11 cellular contexts compared by ENCODE assay signal in the genomic region with DNA sequence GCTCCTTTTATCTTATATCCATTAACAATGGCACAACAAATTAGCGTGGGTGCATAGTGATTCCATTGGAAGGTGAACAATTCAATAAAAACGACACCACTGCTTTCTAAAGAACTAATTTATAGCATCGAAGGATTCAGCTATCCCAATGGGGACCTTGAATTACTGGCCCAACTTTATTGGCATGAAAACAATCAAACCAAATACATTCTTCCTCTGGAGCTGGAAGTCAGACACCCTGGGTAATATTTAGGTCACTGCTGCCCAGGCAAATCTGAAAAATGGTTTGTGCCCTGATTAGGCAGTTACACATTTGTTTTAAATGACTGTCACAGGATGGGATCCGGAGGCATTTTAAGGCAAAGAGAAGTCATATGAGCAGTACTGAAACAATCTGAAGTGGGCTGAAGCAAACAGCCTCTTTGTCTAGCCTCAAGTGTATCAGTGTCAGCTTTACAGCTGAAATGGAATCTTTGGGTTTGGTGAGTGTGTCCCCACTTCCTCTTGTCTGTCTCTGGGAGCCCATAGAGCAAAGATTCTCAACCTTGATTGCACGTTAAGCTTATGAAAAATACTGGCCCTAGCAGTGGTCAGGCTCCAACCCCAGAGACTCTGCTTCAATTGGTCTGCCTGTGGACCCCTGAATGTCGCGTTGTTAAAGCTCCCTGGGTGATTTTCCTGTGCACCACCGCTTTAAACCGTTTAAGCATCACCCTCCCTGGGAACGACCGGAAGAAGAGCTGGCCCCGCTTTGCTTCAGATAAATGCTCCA. TPM values are rescaled to one million over a fixed set of nuclear protein-coding genes. Genes with fewer than 3 reads are reported as not detected.
DNase-seq lines count a peak whose midpoint lies in the region; ATAC-seq and TF ChIP-seq lines count a peak whose summit lies in the region.
"Had no signal": no experiment of that assay in that cellular context is flagged by ENCODE, and none has a peak within 500 bp of the region (broad histone marks: within the 10 kb centered on the region; RNA-seq: fewer than 3 reads in every experiment).

No MANE protein-coding gene starts in this region.

- no peak overlapping the region for H2BK12ac ChIP-seq in H9 (ENCODE audit: insufficient read length, low read depth, low read length)

- no peaks in the 10 kb centered on the region for H3K36me3 ChIP-seq in neural progenitor cell

- H3K14ac ChIP-seq in H9 (ENCODE audit: insufficient read depth, low read length) = no peak overlapping the region

- no peak overlapping the region for H3K4me2 ChIP-seq in H9 (ENCODE audit: insufficient read depth, insufficient read length, low read length)
- H3K4me2 ChIP-seq in neural progenitor cell = peak overlapping the region; percentile 35

- H3K4me1 Mint-ChIP-seq in H9 = peaks cover 61 to 63% of the 10 kb centered on the region in 2 experiments
- peaks cover 53% of the 10 kb centered on the region for H3K4me1 Mint-ChIP-seq in activated T-helper 2 cell treated with anti-CD3 and anti-CD28 coated beads, Interferon-gamma antibody, Interleukin-2, Interleukin-4, amounts not matched to agents 10 μg/mL and 5 μg/mL and 100 μg/mL, durations not matched to agents 14 hours and 24 hours and 36 hours (ENCODE audit: low read depth)
- peaks cover 67% of the 10 kb centered on the region for H3K4me1 Mint-ChIP-seq in neural progenitor cell

- no peak overlapping the region for H2BK20ac ChIP-seq in H9 (ENCODE audit: low read depth, low read length, poor library complexity, severe bottlenecking)

- H3K36me3 Mint-ChIP-seq in H9 (ENCODE audit: insufficient read depth in 1 of 3, low read depth in 3 of 3) (no peaks in the 10 kb centered on the region), neural progenitor cell (no peaks in the 10 kb centered on the region)
- peaks cover 3% of the 10 kb centered on the region for H3K36me3 Mint-ChIP-seq in activated T-helper 2 cell treated with anti-CD3 and anti-CD28 coated beads, Interferon-gamma antibody, Interleukin-2, Interleukin-4, amounts not matched to agents 10 μg/mL and 5 μg/mL and 100 μg/mL, durations not matched to agents 14 hours and 24 hours and 36 hours (ENCODE audit: low read depth)

- no peak overlapping the region for H3K23ac ChIP-seq in H9 (ENCODE audit: insufficient read length, low read depth, low read length)

- H2BK15ac ChIP-seq in H9 (ENCODE audit: low read depth, low read length) = no peak overlapping the region

- no peak overlapping the region for H4K91ac ChIP-seq in H9 (ENCODE audit: insufficient read length, low read depth, low read length)

- H3K9me3 ChIP-seq in H9 (ENCODE audit: control insufficient read depth, low read depth, low read length) = no peaks in the 10 kb centered on the region
- no peaks in the 10 kb centered on the region for H3K9me3 ChIP-seq in neural progenitor cell (ENCODE audit: low read depth)

- no peak overlapping the region for H3K4me3 ChIP-seq in neural progenitor cell

- no peak overlapping the region; a peak in 1 of 5 replicates for H3K4me3 Mint-ChIP-seq in H9
- H3K4me3 Mint-ChIP-seq in activated T-helper 2 cell treated with anti-CD3 and anti-CD28 coated beads, Interferon-gamma antibody, Interleukin-2, Interleukin-4, amounts not matched to agents 10 μg/mL and 5 μg/mL and 100 μg/mL, durations not matched to agents 14 hours and 24 hours and 36 hours (ENCODE audit: low read depth) = peak overlapping the region; percentile 30
- peak overlapping the region; percentile 19 for H3K4me3 Mint-ChIP-seq in neural progenitor cell

- intact Hi-C loops in activated T-helper 2 cell treated with anti-CD3 and anti-CD28 coated beads, Interferon-gamma antibody, Interleukin-2, Interleukin-4, amounts not matched to agents 10 μg/mL and 5 μg/mL and 100 μg/mL, durations not matched to agents 14 hours and 24 hours and 36 hours (cut with micrococcal nuclease) = loop anchor here (1.0 to 2.0 kb wide), 2 partner anchors 14 to 24 kb away; no protein-coding TSS in a partner anchor

- H3K79me1 ChIP-seq in H9 (ENCODE audit: insufficient read depth, low read depth, low read length, poor library complexity, severe bottlenecking) = no peaks in the 10 kb centered on the region

- no CpG with 5 or more reads among the region's 12 CpGs for WGBS in H9 (ENCODE audit: extremely low coverage, insufficient read length, low lambda C conversion rate)

- H3K79me2 ChIP-seq in H9 (ENCODE audit: insufficient read depth, low read length) (no peaks in the 10 kb centered on the region), neural progenitor cell (ENCODE audit: low read depth) (no peaks in the 10 kb centered on the region)

- H4K20me1 ChIP-seq in H9 (ENCODE audit: control insufficient read depth, insufficient read depth, insufficient read length) (no peaks in the 10 kb centered on the region), neural progenitor cell (ENCODE audit: low read depth) (no peaks in the 10 kb centered on the region)

- H2BK5ac ChIP-seq in H9 (ENCODE audit: insufficient read length, low read length) = no peak overlapping the region

- no peak overlapping the region for H3K4ac ChIP-seq in H9 (ENCODE audit: low read depth, low read length)

- no peak overlapping the region for H2AK5ac ChIP-seq in H9 (ENCODE audit: insufficient read length, low read length)

- H3K56ac ChIP-seq in H9 (ENCODE audit: insufficient read length, low read depth, low read length) = no peak overlapping the region

- H3K9me3 Mint-ChIP-seq in H9 (no peaks in the 10 kb centered on the region), neural progenitor cell (no peaks in the 10 kb centered on the region)
- no peaks in the 10 kb centered on the region for H3K9me3 Mint-ChIP-seq in activated T-helper 2 cell treated with anti-CD3 and anti-CD28 coated beads, Interferon-gamma antibody, Interleukin-2, Interleukin-4, amounts not matched to agents 10 μg/mL and 5 μg/mL and 100 μg/mL, durations not matched to agents 14 hours and 24 hours and 36 hours

- DNase-seq in NCI-H2029 treated with DMSO at 0.1 percent for 48 hours (lab: John Stamatoyannopoulos, UW) (peak; percentile 27), NCI-H2029 (lab: John Stamatoyannopoulos, UW) (no peak), H9 (no peak), neural progenitor cell (ENCODE audit: low spot score) (no peak), NCI-H1105 treated with DMSO at 0.1 percent for 48 hours (lab: John Stamatoyannopoulos, UW) (no peak), NCI-H1694 (lab: John Stamatoyannopoulos, UW) (no peak)
- DNase-seq in activated T-helper 2 cell treated with anti-CD3 and anti-CD28 coated beads, Interferon-gamma antibody, Interleukin-2, Interleukin-4, amounts not matched to agents 10 μg/mL and 5 μg/mL and 100 μg/mL, durations not matched to agents 14 hours and 24 hours and 36 hours (ENCODE audit: low spot score) = no peak
- DNase-seq: ACHN; stimulated activated CD4-positive, alpha-beta T cell treated with anti-CD3 and anti-CD28 coated beads, Interleukin-4, amount 100 ng/mL, for 24 hours had no signal

- no peak overlapping the region for H2AFZ ChIP-seq in H9 (ENCODE audit: low read length)
- peak overlapping the region; percentile 73 for H2AFZ ChIP-seq in neural progenitor cell (replicated peaks)

- no peak overlapping the region for H4K5ac ChIP-seq in H9 (ENCODE audit: insufficient read length, low read depth, low read length)

- no peak overlapping the region for H3K27ac ChIP-seq in H9 (ENCODE audit: insufficient read length, low read depth, low read length)
- no peak overlapping the region for H3K27ac ChIP-seq in neural progenitor cell

- H4K8ac ChIP-seq in H9 (replicated peaks; ENCODE audit: insufficient read length, low read depth, low read length) = no peak overlapping the region

- H3K23me2 ChIP-seq in H9 (ENCODE audit: insufficient read length, low read depth, low read length, poor library complexity, severe bottlenecking) = peaks cover 5% of the 10 kb centered on the region

- no peak overlapping the region for H3T11ph ChIP-seq in H9 (ENCODE audit: low read length)

- H3F3A ChIP-seq in neural progenitor cell (ENCODE audit: low read depth) = peaks cover 51% of the 10 kb centered on the region

- H3K27me3 ChIP-seq in H9 (ENCODE audit: insufficient read depth, low read length) (no peaks in the 10 kb centered on the region), neural progenitor cell (peaks cover 7% of the 10 kb centered on the region)

- H3K9ac ChIP-seq in H9 (ENCODE audit: extremely low read depth, insufficient read length, low read length) = no peak overlapping the region
- H3K9ac ChIP-seq in neural progenitor cell = no peak overlapping the region

- H3K27me3 Mint-ChIP-seq in H9 (ENCODE audit: low read depth) = peaks cover 10% of the 10 kb centered on the region
- H3K27me3 Mint-ChIP-seq in activated T-helper 2 cell treated with anti-CD3 and anti-CD28 coated beads, Interferon-gamma antibody, Interleukin-2, Interleukin-4, amounts not matched to agents 10 μg/mL and 5 μg/mL and 100 μg/mL, durations not matched to agents 14 hours and 24 hours and 36 hours (ENCODE audit: low read depth) = no peaks in the 10 kb centered on the region
- H3K27me3 Mint-ChIP-seq in neural progenitor cell (ENCODE audit: insufficient read depth, low read depth) = peaks cover 3% of the 10 kb centered on the region

- TF ChIP-seq CTCF in H9 (conservative IDR thresholded peaks at IDR 0.05) = no peak
- TF ChIP-seq CTCF in neural progenitor cell (IDR thresholded peaks at IDR 0.05) = no peak

- peaks cover 16% of the 10 kb centered on the region; the same call in 1 of the 2 replicates for H3K4me1 ChIP-seq in H9 (ENCODE audit: insufficient read depth, low read length)
- H3K4me1 ChIP-seq in neural progenitor cell = peaks cover 59% of the 10 kb centered on the region

- H2BK120ac ChIP-seq in H9 (ENCODE audit: low read depth, low read length, poor library complexity, severe bottlenecking) = no peak overlapping the region

- H3K27ac Mint-ChIP-seq in H9 (peak overlapping the region in 2 of 3 experiments; percentile 77 to 82; a peak in 4 of 7 replicates), neural progenitor cell (peak overlapping the region; percentile 80)
- H3K27ac Mint-ChIP-seq in activated T-helper 2 cell treated with anti-CD3 and anti-CD28 coated beads, Interferon-gamma antibody, Interleukin-2, Interleukin-4, amounts not matched to agents 10 μg/mL and 5 μg/mL and 100 μg/mL, durations not matched to agents 14 hours and 24 hours and 36 hours = peak overlapping the region; percentile 80

- no peak for ATAC-seq in HG03175 (IDR thresholded peaks at IDR 0.05; ENCODE audit: unreplicated experiment)
- ATAC-seq: Right ventricle myocardium inferior had no signal

- H3K18ac ChIP-seq in H9 (ENCODE audit: insufficient read length, low read depth, low read length) = no peak overlapping the region

RNA-seq across cellular contexts. Expression of a gene that starts 30.3 kb away (rescaled TPM):
- total RNA-seq in H9 (2021) = 10.4 and 11.4 TPM in 2 replicates
- total RNA-seq in activated T-helper 2 cell treated with anti-CD3 and anti-CD28 coated beads, Interferon-gamma antibody, Interleukin-2, Interleukin-4, amounts not matched to agents 10 μg/mL and 5 μg/mL and 100 μg/mL, durations not matched to agents 14 hours and 24 hours and 36 hours = 10.8 and 12.0 TPM in 2 replicates
- 6.9 and 8.8 TPM in 2 replicates for total RNA-seq in neural progenitor cell (ENCODE audit: low replicate concordance)

Comparison
In these comparisons a context has a peak if more than half of its experiments do, and no peak if none do; other contexts are left out.
1. H3K4me3 Mint-ChIP-seq: peak in activated T-helper 2 cell treated with anti-CD3 and anti-CD28 coated beads, Interferon-gamma antibody, Interleukin-2, Interleukin-4, amounts not matched to agents 10 μg/mL and 5 μg/mL and 100 μg/mL, durations not matched to agents 14 hours and 24 hours and 36 hours (single experiment) and neural progenitor cell (single experiment); none in H9 (0 of 2).
2. Peak in every context shown above with its lines, with median percentiles within 50 percentile points of each other: H3K27ac Mint-ChIP-seq.